1 cellular context compared by ENCODE assay signal in genomic region chr9:35905912-35906679, GRCh38.
TF ChIP-seq lines count a peak whose summit lies in the region.

Gene HRCT1, plus strand, starts transcription at chr9:35906202. Its CDS starts 86 bp downstream, at chr9:35906288.

TF ChIP-seq in SK-N-SH, 30 proteins besides CTCF, POLR2A, EP300 and RAD21 (continued from another document):
- no peak for TF ChIP-seq CHD2 (IDR thresholded peaks at IDR 0.05; ENCODE audit: low read length, partially characterized antibody)
- no peak for TF ChIP-seq YY1 (IDR thresholded peaks at IDR 0.05; ENCODE audit: low read depth)
- TF ChIP-seq EZH2phosphoT487 (IDR thresholded peaks at IDR 0.05; ENCODE audit: borderline replicate concordance, low read depth): no peak
- TF ChIP-seq GATA2 (CRISPR knock-in tag; IDR thresholded peaks at IDR 0.05): no peak
- TF ChIP-seq GABPA (IDR thresholded peaks at IDR 0.05; ENCODE audit: low read depth): no peak
- TF ChIP-seq NFIC (IDR thresholded peaks at IDR 0.05; ENCODE audit: borderline replicate concordance): peak; percentile 99
- no peak for TF ChIP-seq RCOR1 (IDR thresholded peaks at IDR 0.05; ENCODE audit: low read length)
- TF ChIP-seq SIN3A (IDR thresholded peaks at IDR 0.05; ENCODE audit: borderline replicate concordance, low read depth, low read length): peak; percentile 76; the same call in 1 of the 2 replicates
- no peak for TF ChIP-seq ELF1 (IDR thresholded peaks at IDR 0.05)
- TF ChIP-seq RXRA (IDR thresholded peaks at IDR 0.05; ENCODE audit: borderline replicate concordance, low read depth): peak; percentile 65; the same call in 1 of the 2 replicates
- no peak for TF ChIP-seq MXI1 (IDR thresholded peaks at IDR 0.05; ENCODE audit: low read depth, low read length)
- no peak for TF ChIP-seq USF1 (IDR thresholded peaks at IDR 0.05; ENCODE audit: borderline replicate concordance, low read depth)
- no peak for TF ChIP-seq IRF3 (IDR thresholded peaks at IDR 0.05; ENCODE audit: low read depth, low read length)
- peak; percentile 64 for TF ChIP-seq REST (IDR thresholded peaks at IDR 0.05; ENCODE audit: low read depth, low read length)
